In the genomic region with DNA sequence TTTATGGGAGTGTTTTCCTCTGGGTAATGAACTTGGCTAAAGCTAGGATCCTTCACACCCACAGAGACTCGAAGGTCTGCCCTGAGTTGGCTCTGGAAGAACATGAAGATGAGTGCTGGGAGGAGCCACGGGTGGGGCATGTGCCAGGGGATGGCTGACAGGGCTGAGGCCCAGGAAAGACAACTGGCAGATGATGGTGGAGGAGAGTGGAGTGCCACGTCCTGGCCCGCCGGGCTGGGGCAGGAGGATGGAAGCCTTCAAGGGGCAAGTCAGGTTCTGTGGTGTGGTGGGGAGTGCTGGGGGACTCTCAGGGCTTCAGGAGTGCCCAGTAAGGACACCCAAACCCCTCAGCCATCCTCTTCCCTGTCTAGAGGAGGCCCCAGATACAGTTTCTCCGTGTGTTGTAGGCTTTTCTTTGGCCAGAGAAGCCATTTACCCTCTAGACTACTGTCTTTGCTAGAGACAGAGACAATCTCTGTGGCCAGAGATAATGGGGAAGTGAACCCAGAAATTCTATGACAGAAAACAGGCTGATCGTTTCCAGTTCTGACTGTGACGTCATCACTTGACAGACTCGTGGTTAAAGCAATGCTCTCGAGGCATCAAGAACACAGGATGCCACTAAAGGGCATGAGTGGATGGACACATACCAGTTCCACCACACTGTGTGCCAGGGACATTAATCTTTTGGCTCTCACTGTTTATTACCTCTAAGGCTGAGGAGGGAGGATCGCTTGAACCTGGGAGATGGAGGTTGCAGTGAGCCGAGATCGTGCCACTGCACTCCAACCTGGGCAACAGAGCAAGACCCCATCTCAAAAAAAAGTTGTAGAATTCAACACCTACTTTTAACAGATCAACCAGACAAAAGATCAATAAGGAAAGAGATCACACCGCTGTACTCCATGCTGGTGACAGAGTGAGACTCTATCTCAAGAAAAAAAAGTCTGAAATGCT, we compare ENCODE assay signal across 16 cellular contexts. TPM values are rescaled to one million over a fixed set of nuclear protein-coding genes. Genes with fewer than 3 reads are reported as not detected.
A peak's percentile ranks its signal among the peaks of the same experiment; 100 is the strongest.
DNase-seq lines count a peak whose midpoint lies in the region; TF ChIP-seq lines count a peak whose summit lies in the region.
"Had no signal": no experiment of that assay in that cellular context is flagged by ENCODE, and none has a peak within 500 bp of the region (broad histone marks: within the 10 kb centered on the region; RNA-seq: fewer than 3 reads in every experiment).

No MANE protein-coding gene starts in this region.

- DNase-seq in activated CD4-positive, alpha-beta T cell treated with anti-CD3 and anti-CD28 coated beads, Interleukin-2, amount 10 ng/mL, durations not matched to agents 7 days and 5 days: no peak
- DNase-seq in activated CD4-positive, alpha-beta T cell treated with anti-CD3 and anti-CD28 coated beads for 1 hour: no peak
- DNase-seq in H7: peak; percentile 26
- DNase-seq in activated T-helper 2 cell treated with anti-CD3 and anti-CD28 coated beads, Interferon-gamma antibody, Interleukin-2, Interleukin-4, amounts not matched to agents 10 μg/mL and 5 μg/mL and 100 μg/mL, durations not matched to agents 14 hours and 24 hours and 36 hours (ENCODE audit: low spot score): no peak
- no peak for DNase-seq in neural crest cell (ENCODE audit: low read depth, low spot score)
- no peak for DNase-seq in NCI-H1436 (lab: John Stamatoyannopoulos, UW)
- no peak for DNase-seq in NCI-H69 (lab: John Stamatoyannopoulos, UW)
- no peak for DNase-seq in NCI-H1092 treated with DMSO at 0.1 percent for 48 hours (lab: John Stamatoyannopoulos, UW)
- DNase-seq: activated CD8-positive, alpha-beta memory T cell treated with anti-CD3 and anti-CD28 coated beads, Interleukin-2, amount 10 ng/mL, durations not matched to agents 7 days and 5 days; foreskin fibroblast; GOT3; lower lobe of right lung; NCI-H1105 treated with DMSO at 0.1 percent for 48 hours; NCI-H226 had no signal

- CTCF ChIA-PET in activated CD4-positive, alpha-beta T cell treated with anti-CD3 and anti-CD28 coated beads, Interleukin-2, amount 10 ng/mL, durations not matched to agents 7 days and 5 days (lab: Charles Lee): interaction anchor here (1.1 to 1.7 kb wide), 5 partner anchors 10 to 308 kb away, joined by 3 to 4 read pairs (median 3); no protein-coding TSS in a partner anchor

- peaks cover 20% of the 10 kb centered on the region for H3K4me1 Mint-ChIP-seq in activated CD4-positive, alpha-beta T cell treated with anti-CD3 and anti-CD28 coated beads, Interleukin-2, amount 10 ng/mL, durations not matched to agents 7 days and 5 days
- peaks cover 20% of the 10 kb centered on the region for H3K4me1 Mint-ChIP-seq in activated T-helper 2 cell treated with anti-CD3 and anti-CD28 coated beads, Interferon-gamma antibody, Interleukin-2, Interleukin-4, amounts not matched to agents 10 μg/mL and 5 μg/mL and 100 μg/mL, durations not matched to agents 14 hours and 24 hours and 36 hours (ENCODE audit: low read depth)
- no peaks in the 10 kb centered on the region for H3K4me1 Mint-ChIP-seq in neural crest cell

- H3K27me3 ChIP-seq in H7 (ENCODE audit: control insufficient read depth, insufficient read depth, low read length): no peaks in the 10 kb centered on the region
- H3K27me3 ChIP-seq: right atrium auricular region had no signal

- peak overlapping the region; percentile 42 for H3K27ac Mint-ChIP-seq in activated CD4-positive, alpha-beta T cell treated with anti-CD3 and anti-CD28 coated beads, Interleukin-2, amount 10 ng/mL, durations not matched to agents 7 days and 5 days
- H3K27ac Mint-ChIP-seq in activated T-helper 2 cell treated with anti-CD3 and anti-CD28 coated beads, Interferon-gamma antibody, Interleukin-2, Interleukin-4, amounts not matched to agents 10 μg/mL and 5 μg/mL and 100 μg/mL, durations not matched to agents 14 hours and 24 hours and 36 hours: peak overlapping the region; percentile 38
- H3K27ac Mint-ChIP-seq in neural crest cell (ENCODE audit: unreplicated experiment): peak overlapping the region; percentile 62
- H3K27ac Mint-ChIP-seq: activated CD8-positive, alpha-beta memory T cell treated with anti-CD3 and anti-CD28 coated beads, Interleukin-2, amount 10 ng/mL, durations not matched to agents 7 days and 5 days; activated naive CD8-positive, alpha-beta T cell had no signal

- POLR2A ChIA-PET in activated CD4-positive, alpha-beta T cell treated with anti-CD3 and anti-CD28 coated beads, Interleukin-2, amount 10 ng/mL, durations not matched to agents 7 days and 5 days (lab: Charles Lee): interaction anchor here (1.4 kb wide), 1 partner anchor 74 kb away, joined by 4 read pairs; no protein-coding TSS in a partner anchor

- intact Hi-C loops in activated T-helper 2 cell treated with anti-CD3 and anti-CD28 coated beads, Interferon-gamma antibody, Interleukin-2, Interleukin-4, amounts not matched to agents 10 μg/mL and 5 μg/mL and 100 μg/mL, durations not matched to agents 14 hours and 24 hours and 36 hours (cut with micrococcal nuclease): no loop called here

- TF ChIP-seq CTCF in neural crest cell (conservative IDR thresholded peaks at IDR 0.05): no peak

- H3K4me3 Mint-ChIP-seq in activated CD4-positive, alpha-beta T cell treated with anti-CD3 and anti-CD28 coated beads, Interleukin-2, amount 10 ng/mL, durations not matched to agents 7 days and 5 days: no peak overlapping the region
- H3K4me3 Mint-ChIP-seq in activated T-helper 2 cell treated with anti-CD3 and anti-CD28 coated beads, Interferon-gamma antibody, Interleukin-2, Interleukin-4, amounts not matched to agents 10 μg/mL and 5 μg/mL and 100 μg/mL, durations not matched to agents 14 hours and 24 hours and 36 hours (ENCODE audit: low read depth): no peak overlapping the region
- H3K4me3 Mint-ChIP-seq in neural crest cell: no peak overlapping the region
- H3K4me3 Mint-ChIP-seq: activated CD8-positive, alpha-beta memory T cell treated with anti-CD3 and anti-CD28 coated beads, Interleukin-2, amount 10 ng/mL, durations not matched to agents 7 days and 5 days; activated naive CD8-positive, alpha-beta T cell had no signal

- peaks cover 34% of the 10 kb centered on the region for H3K36me3 Mint-ChIP-seq in activated CD4-positive, alpha-beta T cell treated with anti-CD3 and anti-CD28 coated beads, Interleukin-2, amount 10 ng/mL, durations not matched to agents 7 days and 5 days (ENCODE audit: low read depth)
- peaks cover 42% of the 10 kb centered on the region for H3K36me3 Mint-ChIP-seq in activated T-helper 2 cell treated with anti-CD3 and anti-CD28 coated beads, Interferon-gamma antibody, Interleukin-2, Interleukin-4, amounts not matched to agents 10 μg/mL and 5 μg/mL and 100 μg/mL, durations not matched to agents 14 hours and 24 hours and 36 hours (ENCODE audit: low read depth)
- peaks cover 15% of the 10 kb centered on the region for H3K36me3 Mint-ChIP-seq in neural crest cell (ENCODE audit: low read depth)

- H3K4me3 ChIP-seq in H7 (ENCODE audit: insufficient read depth, low read depth, low read length): no peak overlapping the region
- H3K4me3 ChIP-seq: lower lobe of right lung, right atrium auricular region had no signal

- no peaks in the 10 kb centered on the region for H3K9me3 Mint-ChIP-seq in activated CD4-positive, alpha-beta T cell treated with anti-CD3 and anti-CD28 coated beads, Interleukin-2, amount 10 ng/mL, durations not matched to agents 7 days and 5 days
- no peaks in the 10 kb centered on the region for H3K9me3 Mint-ChIP-seq in activated T-helper 2 cell treated with anti-CD3 and anti-CD28 coated beads, Interferon-gamma antibody, Interleukin-2, Interleukin-4, amounts not matched to agents 10 μg/mL and 5 μg/mL and 100 μg/mL, durations not matched to agents 14 hours and 24 hours and 36 hours
- no peaks in the 10 kb centered on the region for H3K9me3 Mint-ChIP-seq in neural crest cell

- H3K27me3 Mint-ChIP-seq in activated CD4-positive, alpha-beta T cell treated with anti-CD3 and anti-CD28 coated beads, Interleukin-2, amount 10 ng/mL, durations not matched to agents 7 days and 5 days: no peaks in the 10 kb centered on the region
- peaks cover 4% of the 10 kb centered on the region for H3K27me3 Mint-ChIP-seq in activated T-helper 2 cell treated with anti-CD3 and anti-CD28 coated beads, Interferon-gamma antibody, Interleukin-2, Interleukin-4, amounts not matched to agents 10 μg/mL and 5 μg/mL and 100 μg/mL, durations not matched to agents 14 hours and 24 hours and 36 hours (ENCODE audit: low read depth)
- H3K27me3 Mint-ChIP-seq in neural crest cell (ENCODE audit: low read depth): peaks cover 3% of the 10 kb centered on the region
- H3K27me3 Mint-ChIP-seq: activated naive CD8-positive, alpha-beta T cell had no signal

- peaks cover 5% of the 10 kb centered on the region for H3K36me3 ChIP-seq in H7 (replicated peaks; ENCODE audit: control insufficient read depth, insufficient read depth, low read length)

RNA-seq across cellular contexts. Expression of a gene that starts 18.6 kb away (rescaled TPM):
- not detected for total RNA-seq in activated CD4-positive, alpha-beta T cell treated with anti-CD3 and anti-CD28 coated beads, Interleukin-2, amount 10 ng/mL, durations not matched to agents 7 days and 5 days
- not detected in 2 replicates for total RNA-seq in H7 (2014; rRNA removed; shearing (Covaris generic))
- not detected in 2 replicates for total RNA-seq in activated T-helper 2 cell treated with anti-CD3 and anti-CD28 coated beads, Interferon-gamma antibody, Interleukin-2, Interleukin-4, amounts not matched to agents 10 μg/mL and 5 μg/mL and 100 μg/mL, durations not matched to agents 14 hours and 24 hours and 36 hours
- not detected in 2 replicates for total RNA-seq in neural crest cell
- total RNA-seq: activated CD8-positive, alpha-beta memory T cell treated with anti-CD3 and anti-CD28 coated beads, Interleukin-2, amount 10 ng/mL, durations not matched to agents 7 days and 5 days; lower lobe of right lung had no signal
